Comparison of ENCODE assay signal across 4 cellular contexts in genomic region chr10:101011517-101012423, GRCh38.
A peak's percentile ranks its signal among the peaks of the same experiment; 100 is the strongest.
DNase-seq lines count a peak whose midpoint lies in the region; TF ChIP-seq lines count a peak whose summit lies in the region.

No MANE protein-coding gene starts in this region.

- DNase-seq in GM12864 (ENCODE audit: low read depth) (no peak), epithelial cell of esophagus (ENCODE audit: low read depth) (no peak), NK-92 (lab: John Stamatoyannopoulos, UW; ENCODE audit: unreplicated experiment) (no peak), NCI-H526 treated with DMSO at 0.1 percent for 48 hours (lab: John Stamatoyannopoulos, UW) (no peak)

- TF ChIP-seq CTCF in GM12864 (IDR thresholded peaks at IDR 0.05; ENCODE audit: low read depth, low read length, missing control alignments) = peak; percentile 6
- TF ChIP-seq CTCF in epithelial cell of esophagus (IDR thresholded peaks at IDR 0.05; ENCODE audit: insufficient read depth, low read depth, low read length, missing control alignments) = peak; percentile 34

- H3K4me3 ChIP-seq in GM12864 (ENCODE audit: low read depth, low read length) (no peak overlapping the region), epithelial cell of esophagus (ENCODE audit: low read length) (no peak overlapping the region)
